In genomic region chr4:26217961-26218676, GRCh38 we compare ENCODE assay signal across 9 cellular contexts.
DNase-seq lines count a peak whose midpoint lies in the region; ATAC-seq, FAIRE-seq and TF ChIP-seq lines count a peak whose summit lies in the region.
"Had no signal": no experiment of that assay in that cellular context is flagged by ENCODE, and none has a peak within 500 bp of the region (broad histone marks: within the 10 kb centered on the region; RNA-seq: fewer than 3 reads in every experiment).

No MANE protein-coding gene starts in this region.

- peak overlapping the region; percentile 42 for H3K27ac Mint-ChIP-seq in astrocyte (ENCODE audit: unreplicated experiment)

- no peak for TF ChIP-seq CTCF in astrocyte (IDR thresholded peaks at IDR 0.05; ENCODE audit: insufficient read depth, low read depth, low read length)

- DNase-seq in astrocyte (ENCODE audit: low read depth) (no peak), nucleus accumbens (lab: John Stamatoyannopoulos, UW) (peak in 39 of 56 donors; percentile 6 to 76 (median 36)), NCI-H748 treated with DMSO at 0.1 percent for 48 hours (lab: John Stamatoyannopoulos, UW) (no peak), mucosa of gallbladder (ENCODE audit: low spot score) (no peak), NCI-H2196 (lab: John Stamatoyannopoulos, UW; ENCODE audit: unreplicated experiment) (no peak)
- DNase-seq in central memory CD4-positive, alpha-beta T cell = no peak

- no peaks in the 10 kb centered on the region for H3K79me2 ChIP-seq in astrocyte (ENCODE audit: insufficient read depth, low read length)
- H3K79me2 ChIP-seq: parathyroid adenoma had no signal

- FAIRE-seq in astrocyte (lab: Jason Lieb, UNC) = no peak

- H3K4me3 Mint-ChIP-seq in astrocyte (ENCODE audit: unreplicated experiment) = no peak overlapping the region

- H3K9me3 ChIP-seq in astrocyte (ENCODE audit: insufficient read depth, low read depth, low read length) = no peaks in the 10 kb centered on the region

- peaks cover 8% of the 10 kb centered on the region for H3K4me1 Mint-ChIP-seq in astrocyte (ENCODE audit: low read depth, unreplicated experiment)

- no peak overlapping the region for H3K9ac ChIP-seq in astrocyte (ENCODE audit: low read length)
- H3K9ac ChIP-seq: parathyroid adenoma had no signal

- H3K4me1 ChIP-seq in astrocyte (ENCODE audit: insufficient read depth, low read length) = peaks cover 24% of the 10 kb centered on the region
- H3K4me1 ChIP-seq: parathyroid adenoma had no signal

- H3K9me3 Mint-ChIP-seq in astrocyte (ENCODE audit: unreplicated experiment) = peaks cover 9% of the 10 kb centered on the region

- no peak overlapping the region for H3K27ac ChIP-seq in astrocyte (ENCODE audit: low read depth, low read length)
- H3K27ac ChIP-seq: parathyroid adenoma had no signal

- H3K4me3 ChIP-seq in astrocyte (ENCODE audit: insufficient read depth, low read depth, low read length) = no peak overlapping the region

- H4K20me1 ChIP-seq in astrocyte (ENCODE audit: insufficient read depth, low read length) = no peaks in the 10 kb centered on the region

- H3K36me3 ChIP-seq in astrocyte (ENCODE audit: insufficient read depth, low read length) = no peaks in the 10 kb centered on the region

- ATAC-seq in GM18498 (IDR thresholded peaks at IDR 0.05; ENCODE audit: unreplicated experiment) = peak; percentile 73
- peak; percentile 90 for ATAC-seq in HG02885 (IDR thresholded peaks at IDR 0.05; ENCODE audit: poor library complexity, unreplicated experiment)

- H3K36me3 Mint-ChIP-seq in astrocyte (ENCODE audit: low read depth, unreplicated experiment) = no peaks in the 10 kb centered on the region

- no peak overlapping the region for H3K4me2 ChIP-seq in astrocyte (ENCODE audit: low read length)

- no peaks in the 10 kb centered on the region for H3K27me3 ChIP-seq in astrocyte (ENCODE audit: insufficient read depth, low read length)

- H2AFZ ChIP-seq in astrocyte (ENCODE audit: low read depth, low read length) = no peak overlapping the region
- H2AFZ ChIP-seq: parathyroid adenoma had no signal

- H3K27me3 Mint-ChIP-seq in astrocyte (ENCODE audit: low read depth, unreplicated experiment) = peaks cover 16% of the 10 kb centered on the region

Comparison
In these comparisons a context has a peak if more than half of its experiments do, and no peak if none do; other contexts are left out.
1. DNase-seq: peak in nucleus accumbens (39 of 56); none in astrocyte (single experiment), NCI-H748 treated with DMSO at 0.1 percent for 48 hours (single experiment), mucosa of gallbladder (single experiment), central memory CD4-positive, alpha-beta T cell (single experiment) and NCI-H2196 (single experiment).